ENCODE assay signal across 14 cellular contexts in genomic region chr16:2253293-2253692, GRCh38. TPM values are rescaled to one million over a fixed set of nuclear protein-coding genes. Genes with fewer than 3 reads are reported as not detected.
DNase-seq lines count a peak whose midpoint lies in the region; ATAC-seq and TF ChIP-seq lines count a peak whose summit lies in the region.
"Had no signal": no experiment of that assay in that cellular context is flagged by ENCODE, and none has a peak within 500 bp of the region (broad histone marks: within the 10 kb centered on the region; RNA-seq: fewer than 3 reads in every experiment).

No MANE protein-coding gene starts in this region.

- H3K9me3 Mint-ChIP-seq in T-helper 1 cell treated with Interleukin-12 subunit alpha and Interleukin-12 subunit beta and Interleukin-4 antibody, amounts not matched to agents 30 μg/mL and 1 μg/mL, for 36 hours = no peaks in the 10 kb centered on the region
- H3K9me3 Mint-ChIP-seq in brain (no peaks in the 10 kb centered on the region), neural crest cell (no peaks in the 10 kb centered on the region)

- no peak overlapping the region for H3K4me3 ChIP-seq in KMS-11 (IDR thresholded peaks at IDR 0.05; ENCODE audit: insufficient read depth, low read depth, low read length)
- H3K4me3 ChIP-seq: SK-N-MC had no signal

- TF ChIP-seq CTCF in KMS-11 (conservative IDR thresholded peaks at IDR 0.05; ENCODE audit: low read depth, low read length) (no peak), brain (conservative IDR thresholded peaks at IDR 0.05) (no peak), neural crest cell (conservative IDR thresholded peaks at IDR 0.05) (no peak)

- peaks cover 29% of the 10 kb centered on the region for H3K4me1 ChIP-seq in KMS-11 (ENCODE audit: low read depth, poor library complexity, severe bottlenecking)

- no peak for ATAC-seq in GM21717 (IDR thresholded peaks at IDR 0.05; ENCODE audit: unreplicated experiment)
- ATAC-seq: left cardiac atrium had no signal

- no peak overlapping the region for H3K9ac ChIP-seq in KMS-11

- H3K4me1 Mint-ChIP-seq in T-helper 1 cell treated with Interleukin-12 subunit alpha and Interleukin-12 subunit beta and Interleukin-4 antibody, amounts not matched to agents 30 μg/mL and 1 μg/mL, for 36 hours (ENCODE audit: low read depth) = peaks cover 2% of the 10 kb centered on the region
- peaks cover 7% of the 10 kb centered on the region for H3K4me1 Mint-ChIP-seq in brain
- peaks cover 11% of the 10 kb centered on the region for H3K4me1 Mint-ChIP-seq in neural crest cell

- H4K20me1 ChIP-seq in KMS-11 (ENCODE audit: insufficient read depth) = no peaks in the 10 kb centered on the region

- H3K27ac ChIP-seq in KMS-11 = peak overlapping the region; percentile 88; the same call in 1 of the 2 replicates
- H3K27ac ChIP-seq: SK-N-MC had no signal

- H3K36me3 Mint-ChIP-seq in T-helper 1 cell treated with Interleukin-12 subunit alpha and Interleukin-12 subunit beta and Interleukin-4 antibody, amounts not matched to agents 30 μg/mL and 1 μg/mL, for 36 hours (ENCODE audit: low read depth) = peaks cover 34% of the 10 kb centered on the region
- H3K36me3 Mint-ChIP-seq in brain = peaks cover 48% of the 10 kb centered on the region
- peaks cover 20% of the 10 kb centered on the region for H3K36me3 Mint-ChIP-seq in neural crest cell (ENCODE audit: low read depth)

- no peaks in the 10 kb centered on the region for H3K27me3 ChIP-seq in KMS-11 (ENCODE audit: insufficient read depth, low read depth)

- peaks cover 31% of the 10 kb centered on the region for H3K79me2 ChIP-seq in KMS-11 (ENCODE audit: insufficient read depth, low read depth)

- no peaks in the 10 kb centered on the region for H3K27me3 Mint-ChIP-seq in T-helper 1 cell treated with Interleukin-12 subunit alpha and Interleukin-12 subunit beta and Interleukin-4 antibody, amounts not matched to agents 30 μg/mL and 1 μg/mL, for 36 hours (ENCODE audit: low read depth)
- H3K27me3 Mint-ChIP-seq in brain (peaks cover 3% of the 10 kb centered on the region), neural crest cell (ENCODE audit: low read depth) (no peaks in the 10 kb centered on the region)

- no peak for DNase-seq in T-helper 1 cell
- DNase-seq in neural crest cell (ENCODE audit: low read depth, low spot score) = no peak
- DNase-seq in NCI-H226 = no peak
- no peak for DNase-seq in NCI-H128 (lab: John Stamatoyannopoulos, UW; ENCODE audit: unreplicated experiment)
- DNase-seq: 8988T; aorta; hypothalamus; left cardiac atrium; stimulated activated CD4-positive, alpha-beta T cell treated with anti-CD3 and anti-CD28 coated beads, Interleukin-1b, Interleukin-23, amount 100 ng/mL, for 48 hours had no signal

- H3K4me3 Mint-ChIP-seq in T-helper 1 cell treated with Interleukin-12 subunit alpha and Interleukin-12 subunit beta and Interleukin-4 antibody, amounts not matched to agents 30 μg/mL and 1 μg/mL, for 36 hours = no peak overlapping the region
- peak overlapping the region in 1 of 5 experiments; percentile 30 for H3K4me3 Mint-ChIP-seq in brain
- peak overlapping the region; percentile 76 for H3K4me3 Mint-ChIP-seq in neural crest cell

- H3K27ac Mint-ChIP-seq in T-helper 1 cell treated with Interleukin-12 subunit alpha and Interleukin-12 subunit beta and Interleukin-4 antibody, amounts not matched to agents 30 μg/mL and 1 μg/mL, for 36 hours = peak overlapping the region; percentile 49
- peak overlapping the region in 3 of 5 experiments; percentile 62 to 83 (median 73) for H3K27ac Mint-ChIP-seq in brain
- no peak overlapping the region for H3K27ac Mint-ChIP-seq in neural crest cell (ENCODE audit: unreplicated experiment)

- peaks cover 32% of the 10 kb centered on the region; the same call in 1 of the 2 replicates for H3K36me3 ChIP-seq in KMS-11 (ENCODE audit: insufficient read depth)

- H3K4me2 ChIP-seq in KMS-11 = no peak overlapping the region

- no peak overlapping the region for H2AFZ ChIP-seq in KMS-11 (ENCODE audit: low read depth)

RNA-seq across cellular contexts. Expression of gene ECI1, which starts 1.9 kb away (rescaled TPM):
- polyA plus RNA-seq in brain (ENCODE audit: insufficient read depth, low read depth, low replicate concordance) = 133 TPM
- 71.9 and 79.2 TPM in 2 replicates for total RNA-seq in neural crest cell

RNA-seq across cellular contexts. Expression of gene RNPS1, which starts 14.6 kb away (rescaled TPM):
- 315 TPM for polyA plus RNA-seq in brain (ENCODE audit: insufficient read depth, low read depth, low replicate concordance)
- total RNA-seq in neural crest cell = 390 and 420 TPM in 2 replicates

RNA-seq across cellular contexts. Expression of gene DNASE1L2, which starts 17.0 kb away (rescaled TPM):
- polyA plus RNA-seq in brain (ENCODE audit: insufficient read depth, low read depth, low replicate concordance) = 0.71 TPM
- total RNA-seq in neural crest cell = 1.6 and 2.6 TPM in 2 replicates

RNA-seq across cellular contexts. Expression of gene E4F1, which starts 29.9 kb away (rescaled TPM):
- polyA plus RNA-seq in brain (ENCODE audit: insufficient read depth, low read depth, low replicate concordance) = 20.9 TPM
- 37.5 and 38.9 TPM in 2 replicates for total RNA-seq in neural crest cell

RNA-seq across cellular contexts. Expression of gene PGP, which starts 38.7 kb away (rescaled TPM):
- 16.7 TPM for polyA plus RNA-seq in brain (ENCODE audit: insufficient read depth, low read depth, low replicate concordance)
- 47.3 and 50.2 TPM in 2 replicates for total RNA-seq in neural crest cell
